Comparison of ENCODE assay signal across 2 cellular contexts in genomic region chr4:81422591-81422990, GRCh38.
A peak's percentile ranks its signal among the peaks of the same experiment; 100 is the strongest.
TF ChIP-seq lines count a peak whose summit lies in the region.

No MANE protein-coding gene starts in this region.

TF ChIP-seq in GM23338, 12 proteins besides CTCF, POLR2A, EP300 and RAD21:
- TF ChIP-seq EZH2phosphoT487 (IDR thresholded peaks at IDR 0.05; ENCODE audit: unreplicated experiment) (no peak), NANOG (IDR thresholded peaks at IDR 0.05; ENCODE audit: borderline replicate concordance) (no peak), CREB1 (CRISPR knock-in tag; IDR thresholded peaks at IDR 0.05; ENCODE audit: low read depth) (no peak)

TF ChIP-seq in K562, 482 proteins besides CTCF, POLR2A, EP300 and RAD21:
- TF ChIP-seq TCF3 (CRISPR knock-in tag; IDR thresholded peaks at IDR 0.05) (0 out of 2 replicates have a peak, but pooled peaks have one; percentile 5), ZBTB8A (IDR thresholded peaks at IDR 0.05; ENCODE audit: partially characterized antibody) (no peak), PTTG1 (tag; IDR thresholded peaks at IDR 0.05; ENCODE audit: low read depth) (no peak), KDM5B (IDR thresholded peaks at IDR 0.05; ENCODE audit: insufficient replicate concordance, low read depth, low read length) (no peak), ATF7 (IDR thresholded peaks at IDR 0.05) (no peak), C11orf30 (IDR thresholded peaks at IDR 0.05; ENCODE audit: low read depth) (peak; percentile 43; the same call in 1 of the 2 replicates), ID3 (CRISPR knock-in tag; IDR thresholded peaks at IDR 0.05) (no peak), ID3 (tag; IDR thresholded peaks at IDR 0.05) (no peak), TFAM (CRISPR knock-in tag; conservative IDR thresholded peaks at IDR 0.05) (no peak), NR2C2 (CRISPR knock-in tag; IDR thresholded peaks at IDR 0.05) (no peak), NR2C2 (tag; IDR thresholded peaks at IDR 0.05) (no peak)
